2 cellular contexts compared by ENCODE assay signal in the genomic region with DNA sequence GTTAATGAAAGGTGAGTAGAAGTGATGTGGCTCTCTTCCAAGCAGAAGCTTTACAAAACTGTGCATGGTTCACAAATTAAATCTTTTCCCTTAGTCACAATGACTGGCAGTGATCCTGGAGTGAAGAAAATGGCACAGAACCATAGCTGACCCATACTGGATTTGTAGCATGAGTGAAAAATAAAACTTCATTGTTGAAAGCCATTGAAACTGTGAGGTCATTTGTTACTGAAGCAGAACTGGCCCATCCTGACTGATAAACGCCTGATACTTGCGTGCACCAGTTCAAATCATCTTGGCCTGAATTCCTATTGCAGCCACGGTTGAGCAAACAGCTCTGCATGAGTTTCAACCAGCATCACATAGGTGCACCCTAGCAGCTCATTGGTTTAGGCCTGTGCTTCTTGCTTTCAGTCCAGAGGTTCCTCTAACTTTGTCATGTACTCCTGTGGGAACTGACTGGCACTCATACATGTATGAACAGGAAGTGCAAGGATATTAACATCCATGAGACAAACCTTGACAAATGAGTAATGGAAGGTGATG.
TF ChIP-seq lines count a peak whose summit lies in the region.

No MANE protein-coding gene starts in this region.

TF ChIP-seq in HEK293, 187 proteins besides CTCF, POLR2A, EP300 and RAD21:
- no peak for TF ChIP-seq ZNF37A (tag by site-specific recombination; IDR thresholded peaks at IDR 0.05)
- 0 out of 2 replicates have a peak, but pooled peaks have one; percentile 20 for TF ChIP-seq TRIM28 (IDR thresholded peaks at IDR 0.05; ENCODE audit: borderline replicate concordance, low read length)
TF ChIP-seq in HEK293: peak in this region for 1.

TF ChIP-seq in K562, 482 proteins besides CTCF, POLR2A, EP300 and RAD21:
- TF ChIP-seq ZNF12 (CRISPR knock-in tag; IDR thresholded peaks at IDR 0.05): peak; percentile 94
- TF ChIP-seq, protein P1, sequence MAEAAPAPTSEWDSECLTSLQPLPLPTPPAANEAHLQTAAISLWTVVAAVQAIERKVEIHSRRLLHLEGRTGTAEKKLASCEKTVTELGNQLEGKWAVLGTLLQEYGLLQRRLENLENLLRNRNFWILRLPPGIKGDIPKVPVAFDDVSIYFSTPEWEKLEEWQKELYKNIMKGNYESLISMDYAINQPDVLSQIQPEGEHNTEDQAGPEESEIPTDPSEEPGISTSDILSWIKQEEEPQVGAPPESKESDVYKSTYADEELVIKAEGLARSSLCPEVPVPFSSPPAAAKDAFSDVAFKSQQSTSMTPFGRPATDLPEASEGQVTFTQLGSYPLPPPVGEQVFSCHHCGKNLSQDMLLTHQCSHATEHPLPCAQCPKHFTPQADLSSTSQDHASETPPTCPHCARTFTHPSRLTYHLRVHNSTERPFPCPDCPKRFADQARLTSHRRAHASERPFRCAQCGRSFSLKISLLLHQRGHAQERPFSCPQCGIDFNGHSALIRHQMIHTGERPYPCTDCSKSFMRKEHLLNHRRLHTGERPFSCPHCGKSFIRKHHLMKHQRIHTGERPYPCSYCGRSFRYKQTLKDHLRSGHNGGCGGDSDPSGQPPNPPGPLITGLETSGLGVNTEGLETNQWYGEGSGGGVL (CRISPR knock-in tag; IDR thresholded peaks at IDR 0.05): no peak
